ENCODE assay signal across 8 cellular contexts in the genomic region with DNA sequence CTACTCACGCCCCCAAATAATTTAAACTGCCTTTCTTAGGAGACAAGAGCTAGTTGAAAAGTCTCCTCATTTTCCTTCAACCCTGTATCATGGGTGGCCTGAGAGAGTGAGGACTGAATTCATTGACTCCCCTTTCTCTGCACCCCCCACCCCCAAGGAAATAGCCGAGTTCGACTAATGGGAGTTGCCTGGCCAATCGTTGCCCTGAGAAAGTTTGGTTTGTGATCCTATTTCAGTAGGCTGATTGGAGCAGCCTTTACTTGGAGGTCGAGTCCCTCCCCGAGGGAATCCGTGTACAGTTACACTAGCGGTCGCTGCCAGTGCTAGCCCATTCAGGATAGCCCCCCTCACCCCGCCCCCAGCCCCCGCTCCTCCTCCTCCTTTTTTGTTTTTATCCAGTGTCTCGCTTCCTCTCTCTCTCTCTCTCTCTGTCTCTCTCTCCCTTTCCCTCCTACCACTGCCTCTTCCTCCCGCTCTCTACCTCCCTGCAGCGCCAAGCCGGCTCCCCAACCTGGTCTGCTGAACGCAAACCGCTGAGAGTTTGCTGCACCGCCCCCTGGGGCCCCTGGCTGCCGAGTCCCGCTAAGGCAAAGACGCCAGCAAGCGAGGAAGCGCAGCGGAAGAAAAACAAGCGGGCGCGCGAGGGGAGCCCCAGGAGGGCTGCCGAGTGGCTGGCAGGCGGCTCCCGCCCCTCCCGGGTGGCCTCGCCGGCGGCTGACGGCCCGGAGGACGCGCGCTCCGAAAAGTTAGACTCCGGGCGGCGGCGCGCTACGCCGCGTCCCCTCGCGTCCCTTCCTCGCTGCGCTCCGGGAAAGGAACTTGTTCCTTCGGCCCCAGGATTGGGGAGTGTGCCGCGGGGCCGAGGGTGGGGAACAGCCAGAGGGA. TPM values are rescaled to one million over a fixed set of nuclear protein-coding genes. Genes with fewer than 3 reads are reported as not detected.
DNase-seq lines count a peak whose midpoint lies in the region; ATAC-seq and TF ChIP-seq lines count a peak whose summit lies in the region.

Gene GRAMD1B, plus strand, starts transcription at position 419 of the 885 bp plus-strand sequence. CDS start 524 bp downstream, outside the sequence.

- H3K27ac ChIP-seq in RWPE1: no peak within 1 kb of the TSS
- H3K27ac ChIP-seq in heart left ventricle: peak within 1 kb of the TSS in 11 of 12 donors; percentile 22 to 88 (median 73)
- peak within 1 kb of the TSS; percentile 40 for H3K27ac ChIP-seq in vagina

- CTCF ChIA-PET in RWPE1 (lab: Yijun Ruan, JAX): no interaction called here

- H3K36me3 ChIP-seq in heart left ventricle (no peaks in the 10 kb centered on the region), vagina (no peaks in the 10 kb centered on the region)

- H3K4me3 ChIP-seq in heart left ventricle (peak within 1 kb of the TSS; percentile 25 to 78 (median 64)), vagina (peak within 1 kb of the TSS; percentile 49 to 55)

- H3K27me3 ChIP-seq in heart left ventricle: peaks cover 0 to 11% (median 3%) of the 10 kb centered on the region in 9 donors
- no peaks in the 10 kb centered on the region for H3K27me3 ChIP-seq in vagina

- WGBS in heart left ventricle, 4 donors: 2 to 3% (median 2%) methylated on average over 41 to 58 of the region's 58 CpGs

- H3K4me1 ChIP-seq in heart left ventricle (peaks cover 0 to 38% (median 9%) of the 10 kb centered on the region in 12 donors), vagina (peaks cover 21% of the 10 kb centered on the region)

- DNase-seq in SIG-M5 treated with dmso at 0.1 percent for 504 hours (lab: John Stamatoyannopoulos, UW; ENCODE audit: unreplicated experiment) (peak; percentile 54), SIG-M5 (lab: John Stamatoyannopoulos, UW) (no peak), RWPE1 (ENCODE audit: low spot score) (peak; percentile 40), heart left ventricle (peak; percentile 53 to 85 (median 61)), retina (peak; percentile 91), vagina (ENCODE audit: extremely low spot score in 2 of 2) (no peak)
- peak; percentile 79 for DNase-seq in activated naive CD4-positive, alpha-beta T cell treated with Interleukin-2 at 50 U/mL for 16 hours

- ATAC-seq in HG03432 (IDR thresholded peaks at IDR 0.05; ENCODE audit: unreplicated experiment) (peak; percentile 77), heart left ventricle (peak; percentile 33 to 62 (median 58))

- TF ChIP-seq POLR2A in heart left ventricle (IDR thresholded peaks at IDR 0.05) (no peak), vagina (IDR thresholded peaks at IDR 0.05) (no peak)

- intact Hi-C loops in heart left ventricle (cut with DNase I) (loop anchor here in 2 of 10 donors (5.0 kb wide), 2 partner anchors 32 to 42 kb away; no protein-coding TSS in a partner anchor), vagina (cut with DNase I) (no loop called here)

- TF ChIP-seq CTCF in RWPE1 (conservative IDR thresholded peaks at IDR 0.05; ENCODE audit: low read depth): no peak
- peak in 2 of 12 donors; percentile 8 to 11 for TF ChIP-seq CTCF in heart left ventricle (IDR thresholded peaks at IDR 0.05)
- no peak for TF ChIP-seq CTCF in vagina (IDR thresholded peaks at IDR 0.05)

- H3K9me3 ChIP-seq in heart left ventricle (no peaks in the 10 kb centered on the region), vagina (no peaks in the 10 kb centered on the region)

- POLR2A ChIA-PET in RWPE1 (lab: Yijun Ruan, JAX; ENCODE audit: low non-redundant PET): no interaction called here

RNA-seq across cellular contexts. Expression of gene GRAMD1B, which starts in this region (rescaled TPM):
- total RNA-seq in heart left ventricle: 10 to 100 TPM; 12.7 to 42.5 (median 23.0) TPM
- 10 to 100 TPM in 1 of 2 donors, 1 to 10 TPM in 1; 8.6 to 38.1 TPM for polyA plus RNA-seq in heart left ventricle
- total RNA-seq in vagina: 4.9 TPM

Comparison
In these comparisons a context has a peak if more than half of its experiments do, and no peak if none do; other contexts are left out.
1. DNase-seq: peak in SIG-M5 treated with dmso at 0.1 percent for 504 hours (single experiment), RWPE1 (single experiment), activated naive CD4-positive, alpha-beta T cell treated with Interleukin-2 at 50 U/mL for 16 hours (single experiment), heart left ventricle (5 of 5) and retina (single experiment); none in SIG-M5 (single experiment) and vagina (0 of 2).